22 cellular contexts compared by ENCODE assay signal in the genomic region with DNA sequence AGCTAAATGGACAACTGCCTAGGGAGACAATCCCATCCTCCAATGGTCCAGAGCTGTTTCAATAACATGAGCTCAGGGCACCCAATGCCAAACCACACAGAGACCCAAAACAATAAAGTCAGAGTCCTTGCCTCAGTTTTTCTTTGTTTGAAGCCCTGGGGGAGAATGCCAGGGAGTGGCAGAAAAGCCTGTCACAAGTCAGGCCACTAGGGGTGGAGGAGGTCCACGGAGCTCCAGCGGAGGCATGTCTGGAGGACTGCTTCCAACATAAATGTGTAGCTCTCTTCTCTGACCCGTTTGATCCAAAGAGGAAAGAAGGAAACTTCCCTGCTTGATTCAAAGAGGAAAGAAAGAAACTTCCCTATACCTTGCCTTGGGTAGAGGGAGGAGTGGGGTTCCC.
DNase-seq lines count a peak whose midpoint lies in the region; ATAC-seq, FAIRE-seq and TF ChIP-seq lines count a peak whose summit lies in the region.
"Had no signal": no experiment of that assay in that cellular context is flagged by ENCODE, and none has a peak within 500 bp of the region (broad histone marks: within the 10 kb centered on the region; RNA-seq: fewer than 3 reads in every experiment).

No MANE protein-coding gene starts in this region.

- peak overlapping the region; percentile 17; the same call in 1 of the 2 replicates for H3K4ac ChIP-seq in IMR-90 (ENCODE audit: low read depth, low read length)

- H3K9ac ChIP-seq in IMR-90 (ENCODE audit: low read depth, low read length) (no peak overlapping the region), K562 (ENCODE audit: insufficient read depth in 1 of 2, low read depth in 2 of 2, low read length in 2 of 2) (no peak overlapping the region), keratinocyte (ENCODE audit: control insufficient read depth, extremely low read depth, insufficient read depth, low read length) (peak overlapping the region; percentile 43)
- H3K9ac ChIP-seq: BLaER1, SK-N-SH had no signal

- H3K9me1 ChIP-seq in IMR-90 (ENCODE audit: insufficient read depth, low read length) (peaks cover 10% of the 10 kb centered on the region; the same call in 1 of the 2 replicates), K562 (ENCODE audit: control insufficient read depth, insufficient read depth, low read length) (no peaks in the 10 kb centered on the region), keratinocyte (ENCODE audit: control insufficient read depth, extremely low read depth, insufficient read depth, low read length) (no peaks in the 10 kb centered on the region)

- ATAC-seq in IMR-90 (ENCODE audit: low read depth) (no peak), K562 (peak; percentile 77), HG03460 (IDR thresholded peaks at IDR 0.05; ENCODE audit: unreplicated experiment) (no peak)
- ATAC-seq: Panc1 had no signal

- H3K36me3 ChIP-seq in IMR-90 (ENCODE audit: control insufficient read depth, insufficient read depth, low read length) = no peaks in the 10 kb centered on the region
- H3K36me3 ChIP-seq in K562 (ENCODE audit: control insufficient read depth, insufficient read depth, low read length) = no peaks in the 10 kb centered on the region
- H3K36me3 ChIP-seq in keratinocyte (ENCODE audit: control insufficient read depth in 2 of 2, extremely low read depth in 1 of 2, insufficient read depth in 2 of 2, low read length in 2 of 2) = no peaks in the 10 kb centered on the region
- H3K36me3 ChIP-seq: BLaER1 had no signal

- H2BK120ac ChIP-seq in IMR-90 (ENCODE audit: low read depth, low read length) = no peak overlapping the region; the same call in 1 of the 2 replicates

- no peak overlapping the region for H4K8ac ChIP-seq in IMR-90 (ENCODE audit: low read depth in 2 of 2, low read length in 2 of 2)

- no peaks in the 10 kb centered on the region for H3K9me3 ChIP-seq in IMR-90 (ENCODE audit: control insufficient read depth, insufficient read depth, low read length)
- no peaks in the 10 kb centered on the region for H3K9me3 ChIP-seq in K562 (replicated peaks; ENCODE audit: control insufficient read depth, insufficient read depth, low read depth, low read length)
- no peaks in the 10 kb centered on the region for H3K9me3 ChIP-seq in keratinocyte (ENCODE audit: control insufficient read depth, low read depth, low read length)
- H3K9me3 ChIP-seq: BLaER1, SK-N-SH had no signal

- no peak overlapping the region for H3K27ac ChIP-seq in IMR-90 (ENCODE audit: insufficient read depth, low read length)
- H3K27ac ChIP-seq in K562 (ENCODE audit: extremely low read depth, low read depth, low read length) = no peak overlapping the region
- H3K27ac ChIP-seq in keratinocyte (ENCODE audit: control insufficient read depth, insufficient read depth, low read length) = peak overlapping the region; percentile 82
- H3K27ac ChIP-seq: BLaER1 had no signal

- WGBS in IMR-90 (ENCODE audit: extremely low coverage in 2 of 2, insufficient read length in 1 of 2), 2 experiments = 40% methylated on average over 1 of the region's 3 CpGs; no CpG with 5 or more reads in 1 of the 2 experiments
- 5% methylated on average over 3 of the region's 3 CpGs for WGBS in K562 (ENCODE audit: insufficient coverage, low coverage, missing lambda C conversion rate)

- no peak overlapping the region for H3K23ac ChIP-seq in IMR-90 (ENCODE audit: low read depth, low read length)

- H2BK5ac ChIP-seq in IMR-90 (ENCODE audit: low read depth, low read length, poor library complexity, severe bottlenecking) = no peak overlapping the region

- H3K4me3 ChIP-seq in IMR-90 (ENCODE audit: insufficient read depth, low read depth, low read length) (no peak overlapping the region), K562 (no peak overlapping the region), keratinocyte (ENCODE audit: control insufficient read depth in 2 of 3, extremely low read depth in 1 of 3, insufficient read depth in 2 of 3, low read depth in 1 of 3, low read length in 3 of 3) (no peak overlapping the region)
- H3K4me3 ChIP-seq: BLaER1 had no signal

- H3K79me2 ChIP-seq in K562 (ENCODE audit: control insufficient read depth, insufficient read depth, low read length) = no peaks in the 10 kb centered on the region
- no peaks in the 10 kb centered on the region for H3K79me2 ChIP-seq in keratinocyte (ENCODE audit: control insufficient read depth, insufficient read depth, low read length)

- H4K5ac ChIP-seq in IMR-90 (ENCODE audit: low read depth, low read length) = no peak overlapping the region; the same call in 1 of the 2 replicates

- H3K27me3 ChIP-seq in IMR-90 (ENCODE audit: control insufficient read depth, insufficient read depth, low read length) = no peaks in the 10 kb centered on the region
- H3K27me3 ChIP-seq in K562 (ENCODE audit: control insufficient read depth in 2 of 2, insufficient read depth in 2 of 2, low read length in 2 of 2) = peaks cover 6 to 35% of the 10 kb centered on the region in 2 experiments; a peak in 4 of 5 replicates
- no peaks in the 10 kb centered on the region for H3K27me3 ChIP-seq in keratinocyte (ENCODE audit: control insufficient read depth, extremely low read depth, insufficient read depth, low read length)
- H3K27me3 ChIP-seq: BLaER1 had no signal

- no peak for TF ChIP-seq POLR2A in IMR-90 (IDR thresholded peaks at IDR 0.05; ENCODE audit: low read depth, low read length)
- no peak for TF ChIP-seq POLR2A in K562 (conservative IDR thresholded peaks at IDR 0.05)

- H3K14ac ChIP-seq in IMR-90 (replicated peaks; ENCODE audit: low read depth, low read length) = no peak overlapping the region

- TF ChIP-seq RAD21 in IMR-90 (IDR thresholded peaks at IDR 0.05; ENCODE audit: low read length) (no peak), K562 (CRISPR knock-in tag; conservative IDR thresholded peaks at IDR 0.05 in 1 of 2, IDR thresholded peaks at IDR 0.05 in 1 of 2) (peak in 1 of 2 experiments; percentile 15; a peak in 1 of 4 replicates)

- in situ Hi-C loops in IMR-90 (cut with MboI; ENCODE audit: low sequenced_read_pairs) (no loop called here), K562 (cut with MboI) (no loop called here)

- no peak for TF ChIP-seq EP300 in K562 (IDR thresholded peaks at IDR 0.05; ENCODE audit: low read length)

- peak overlapping the region; percentile 55; the same call in 1 of the 2 replicates for H2BK20ac ChIP-seq in IMR-90 (ENCODE audit: low read depth, low read length)

- dilution Hi-C loops in IMR-90 (cut with HindIII; ENCODE audit: low sequenced_read_pairs, unreplicated experiment) = no loop called here
- dilution Hi-C loops in keratinocyte (cut with MboI; ENCODE audit: extremely low pct_ligation_motif_present, low sequenced_read_pairs) = no loop called here

- TF ChIP-seq CTCF in GM12872 (IDR thresholded peaks at IDR 0.05; ENCODE audit: insufficient read depth, low read depth, low read length) (peak; percentile 4; the same call in 1 of the 3 replicates), IMR-90 (conservative IDR thresholded peaks at IDR 0.05; ENCODE audit: low read depth, low read length) (no peak), K562 (IDR thresholded peaks at IDR 0.05 in 2 of 3, conservative IDR thresholded peaks at IDR 0.05 in 1 of 3; ENCODE audit: insufficient read depth in 2 of 3, low read depth in 1 of 3, low read length in 3 of 3) (peak; percentile 34 to 43 (median 42); a peak in 4 of 6 replicates), keratinocyte (optimal IDR thresholded peaks at IDR 0.05 in 1 of 3, IDR thresholded peaks at IDR 0.05 in 1 of 3, conservative IDR thresholded peaks at IDR 0.05 in 1 of 3; ENCODE audit: extremely low read depth in 1 of 3, insufficient read depth in 2 of 3, low read length in 3 of 3) (peak; percentile 6 to 19 (median 12))

- intact Hi-C loops in IMR-90 (cut with micrococcal nuclease) = loop anchor here (2.0 kb wide), 1 partner anchor 14 kb away; no protein-coding TSS in a partner anchor
- intact Hi-C loops in K562 (cut with micrococcal nuclease) = no loop called here

- H4K20me1 ChIP-seq in IMR-90 (ENCODE audit: insufficient read depth, low read length) (no peaks in the 10 kb centered on the region), K562 (replicated peaks; ENCODE audit: control insufficient read depth, insufficient read depth, low read length) (no peaks in the 10 kb centered on the region), keratinocyte (ENCODE audit: control insufficient read depth, extremely low read depth, insufficient read depth, low read length) (no peaks in the 10 kb centered on the region)
- H4K20me1 ChIP-seq: BLaER1 had no signal

- no peak overlapping the region for H2AK9ac ChIP-seq in IMR-90 (replicated peaks; ENCODE audit: low read depth, low read length, poor library complexity)

- peaks cover 17% of the 10 kb centered on the region for H3K4me1 ChIP-seq in IMR-90 (ENCODE audit: control insufficient read depth, insufficient read depth, low read length)
- 0 out of 5 replicates have a peak, but pooled peaks cover 0 to 2% of the 10 kb centered on the region in 2 experiments for H3K4me1 ChIP-seq in K562 (replicated peaks in 1 of 2; ENCODE audit: control insufficient read depth in 2 of 2, insufficient read depth in 2 of 2, low read length in 2 of 2)
- peaks cover 72% of the 10 kb centered on the region for H3K4me1 ChIP-seq in keratinocyte (ENCODE audit: control insufficient read depth, extremely low read depth, insufficient read depth, low read length)

- DNase-seq in IMR-90 = no peak
- peak in 1 of 4 experiments; percentile 33 for DNase-seq in K562 (ENCODE audit: extremely low read depth in 1 of 4, low spot score in 3 of 4)
- no peak for DNase-seq in keratinocyte (ENCODE audit: low read depth, low spot score)
- no peak for DNase-seq in OCI-M2 (lab: John Stamatoyannopoulos, UW; ENCODE audit: unreplicated experiment)
- no peak for DNase-seq in activated naive CD4-positive, alpha-beta T cell treated with Interleukin-2 at 50 U/mL for 16 hours
- DNase-seq in ureter (ENCODE audit: low spot score) = no peak
- DNase-seq: CD8-positive, alpha-beta memory T cell; DMS79; HFFc6; MV-4-11; NCI-H1417; NCI-H1930; NCI-H2171 treated with DMSO at 0.1 percent for 48 hours; NCI-H510A; SHP77; SK-N-SH had no signal

- H3K18ac ChIP-seq in IMR-90 (ENCODE audit: low read depth, low read length) = peak overlapping the region; percentile 16; the same call in 1 of the 2 replicates

- H3K4me2 ChIP-seq in IMR-90 (ENCODE audit: low read depth, low read length) (no peak overlapping the region), K562 (ENCODE audit: insufficient read depth, low read length) (no peak overlapping the region), keratinocyte (ENCODE audit: control insufficient read depth, extremely low read depth, insufficient read depth, low read depth, low read length) (peak overlapping the region; percentile 9)
- H3K4me2 ChIP-seq: BLaER1, SK-N-SH had no signal

- BruUV-seq in IMR-90 (replicated peaks; lab: Mats Ljungman, UMichigan) (no TSS peak), K562 (replicated peaks; lab: Mats Ljungman, UMichigan) (no TSS peak)

- CTCF ChIA-PET in IMR-90 (lab: Yijun Ruan, JAX) (interaction anchor here (0.7 kb wide), 1 partner anchor 8 kb away, joined by 3 read pairs; no protein-coding TSS in a partner anchor), K562 (lab: Yijun Ruan, JAX; ENCODE audit: low intra/inter-chr PET ratio) (no interaction called here)

- no peak overlapping the region; the same call in 2 of the 3 replicates for H2BK15ac ChIP-seq in IMR-90 (ENCODE audit: low read depth, low read length)

- H4K91ac ChIP-seq in IMR-90 (ENCODE audit: insufficient read depth, low read depth, low read length) = peak overlapping the region; percentile 26; the same call in 1 of the 2 replicates

- H2AFZ ChIP-seq in IMR-90 (replicated peaks; ENCODE audit: low read length, poor library complexity) (no peak overlapping the region), K562 (ENCODE audit: low read depth, low read length) (peak overlapping the region; percentile 48; the same call in 1 of the 2 replicates), keratinocyte (ENCODE audit: control insufficient read depth, low read length) (no peak overlapping the region)

- FAIRE-seq in K562 (lab: Jason Lieb, UNC) = peak; percentile 29
- peak; percentile 65 for FAIRE-seq in keratinocyte (lab: Jason Lieb, UNC)
- FAIRE-seq: D721Med, GM18507 had no signal

- H3K56ac ChIP-seq in IMR-90 (ENCODE audit: extremely low read depth, insufficient read depth, low read length) = no peak overlapping the region

- POLR2A ChIA-PET in IMR-90 (lab: Charles Lee; ENCODE audit: unreplicated experiment) (no interaction called here), K562 (lab: Yijun Ruan, JAX) (interaction anchor here (0.8 to 4.3 kb wide), 4 partner anchors 9 to 18 kb away, joined by 3 to 27 read pairs (median 4); no protein-coding TSS in a partner anchor)

- H3K79me1 ChIP-seq in IMR-90 (ENCODE audit: low read depth in 1 of 2, low read length in 2 of 2) = no peaks in the 10 kb centered on the region

- no peak overlapping the region for H2AK5ac ChIP-seq in IMR-90 (ENCODE audit: low read depth, low read length)
